Comparison of ENCODE assay signal across 1 cellular context in genomic region chr19:29630661-29631060, GRCh38.
TF ChIP-seq lines count a peak whose summit lies in the region.

No MANE protein-coding gene starts in this region.

TF ChIP-seq in IMR-90, 13 proteins besides CTCF, POLR2A, EP300 and RAD21:
- TF ChIP-seq RFX5 (IDR thresholded peaks at IDR 0.05; ENCODE audit: low read depth, low read length) (no peak), BHLHE40 (IDR thresholded peaks at IDR 0.05; ENCODE audit: low read depth, low read length) (no peak), SMC3 (IDR thresholded peaks at IDR 0.05; ENCODE audit: low read depth, low read length) (no peak), FOS (IDR thresholded peaks at IDR 0.05; ENCODE audit: low read depth, low read length) (no peak), USF2 (IDR thresholded peaks at IDR 0.05; ENCODE audit: low read depth, low read length) (no peak), MXI1 (IDR thresholded peaks at IDR 0.05; ENCODE audit: borderline replicate concordance, low read depth, low read length) (no peak)
